Comparison of ENCODE assay signal across 13 cellular contexts in the genomic region with DNA sequence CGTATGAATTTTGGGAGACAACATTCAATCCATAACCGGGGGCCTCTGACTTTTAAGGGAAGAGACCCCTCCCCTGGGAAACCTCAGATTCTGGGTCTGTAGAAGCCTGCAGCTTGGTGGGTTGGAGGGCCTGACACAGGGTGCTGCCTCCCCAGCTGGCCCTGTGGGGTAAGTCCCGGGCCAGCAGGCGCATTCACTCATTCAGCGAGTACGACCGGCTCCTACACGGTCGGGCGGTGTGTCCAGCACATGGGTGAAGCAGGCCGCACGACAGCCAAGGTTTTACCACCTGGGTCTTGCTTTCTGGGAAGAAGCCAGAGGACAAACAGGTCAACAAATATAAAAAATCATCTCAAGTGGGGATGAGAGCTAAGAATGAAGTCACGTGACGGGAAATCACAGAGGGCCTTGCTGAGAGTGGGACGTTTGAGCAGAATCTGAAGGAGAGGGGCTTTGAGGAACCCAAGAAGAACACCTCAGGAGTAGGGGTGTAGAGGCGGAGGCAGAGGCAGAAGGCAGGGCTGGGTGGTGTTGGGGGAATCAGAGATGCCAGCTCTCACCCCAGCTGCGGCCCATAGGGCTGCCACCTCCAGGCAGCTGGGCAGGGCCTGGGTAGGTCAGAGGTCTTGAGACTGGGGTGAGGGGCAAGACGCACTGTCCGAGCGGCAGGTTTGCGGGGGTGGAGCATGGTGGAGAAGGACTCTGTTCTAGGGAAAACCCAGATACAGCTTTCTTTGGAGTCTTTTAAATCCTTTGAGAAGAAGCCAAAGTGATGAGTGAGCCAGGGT.
DNase-seq lines count a peak whose midpoint lies in the region; ATAC-seq and TF ChIP-seq lines count a peak whose summit lies in the region.
"Had no signal": no experiment of that assay in that cellular context is flagged by ENCODE, and none has a peak within 500 bp of the region (broad histone marks: within the 10 kb centered on the region; RNA-seq: fewer than 3 reads in every experiment).

No MANE protein-coding gene starts in this region.

- H3K9me3 ChIP-seq in BLaER1, result no peaks in the 10 kb centered on the region
- peaks cover 4% of the 10 kb centered on the region; the same call in 1 of the 2 replicates for H3K9me3 ChIP-seq in IMR-90 (ENCODE audit: control insufficient read depth, insufficient read depth, low read length)
- no peaks in the 10 kb centered on the region for H3K9me3 ChIP-seq in smooth muscle cell (replicated peaks; ENCODE audit: low read depth)

- H2AK5ac ChIP-seq in IMR-90 (ENCODE audit: low read depth, low read length), result no peak overlapping the region

- DNase-seq in IMR-90, result no peak
- no peak for DNase-seq in nephron progenitor cell
- DNase-seq in progenitor cell of endocrine pancreas (ENCODE audit: low spot score, unreplicated experiment), result no peak
- DNase-seq in smooth muscle cell (lab: John Stamatoyannopoulos, UW; ENCODE audit: unreplicated experiment), result no peak
- no peak for DNase-seq in stimulated activated naive CD8-positive, alpha-beta T cell treated with anti-CD3 and anti-CD28 coated beads, Interleukin-15, amount 100 ng/mL, for 72 hours
- DNase-seq: Calu3; CD4-positive, CD25-positive, alpha-beta regulatory T cell; DMS 273 treated with DMSO at 0.1 percent for 48 hours; HCEC 1CT; HFFc6 had no signal

- H3K27me3 ChIP-seq in BLaER1 (no peaks in the 10 kb centered on the region), IMR-90 (ENCODE audit: control insufficient read depth, insufficient read depth, low read length) (no peaks in the 10 kb centered on the region), smooth muscle cell (ENCODE audit: low read depth) (no peaks in the 10 kb centered on the region)

- H2AFZ ChIP-seq in IMR-90 (replicated peaks; ENCODE audit: low read length, poor library complexity), result peak overlapping the region; percentile 41
- H2AFZ ChIP-seq in smooth muscle cell (ENCODE audit: low read depth), result no peak overlapping the region

- H2BK20ac ChIP-seq in IMR-90 (ENCODE audit: low read depth, low read length), result no peak overlapping the region

- H4K5ac ChIP-seq in IMR-90 (ENCODE audit: low read depth, low read length), result no peak overlapping the region

- H3K9me1 ChIP-seq in IMR-90 (ENCODE audit: insufficient read depth, low read length), result no peaks in the 10 kb centered on the region

- POLR2A ChIA-PET in IMR-90 (lab: Charles Lee; ENCODE audit: unreplicated experiment), result no interaction called here

- H4K8ac ChIP-seq in IMR-90 (ENCODE audit: low read depth in 2 of 2, low read length in 2 of 2), result no peak overlapping the region

- H3K4ac ChIP-seq in IMR-90 (ENCODE audit: low read depth, low read length), result no peak overlapping the region

- CTCF ChIA-PET in IMR-90 (lab: Yijun Ruan, JAX), result interaction anchor here (0.9 kb wide), 1 partner anchor 368 kb away, joined by 3 read pairs; no protein-coding TSS in a partner anchor

- H3K9ac ChIP-seq in BLaER1 (no peak overlapping the region), IMR-90 (ENCODE audit: low read depth, low read length) (no peak overlapping the region), smooth muscle cell (ENCODE audit: low read depth) (no peak overlapping the region)

- H3K23ac ChIP-seq in IMR-90 (ENCODE audit: low read depth, low read length), result no peak overlapping the region

- H3K56ac ChIP-seq in IMR-90 (ENCODE audit: extremely low read depth, insufficient read depth, low read length), result no peak overlapping the region

- dilution Hi-C loops in IMR-90 (cut with HindIII; ENCODE audit: low sequenced_read_pairs, unreplicated experiment), result no loop called here

- WGBS in IMR-90 (ENCODE audit: extremely low coverage in 2 of 2, insufficient read length in 1 of 2), 2 experiments, result 89% methylated on average over 5 of the region's 21 CpGs; no CpG with 5 or more reads in 1 of the 2 experiments
- WGBS in smooth muscle cell (ENCODE audit: low lambda C conversion rate), result 94% methylated on average over 21 of the region's 21 CpGs

- peaks cover 62% of the 10 kb centered on the region for H3K4me1 ChIP-seq in BLaER1
- no peaks in the 10 kb centered on the region for H3K4me1 ChIP-seq in IMR-90 (ENCODE audit: control insufficient read depth, insufficient read depth, low read length)
- H3K4me1 ChIP-seq in smooth muscle cell (ENCODE audit: low read depth), result no peaks in the 10 kb centered on the region
- H3K4me1 ChIP-seq: A549 had no signal

- H3K4me1 Mint-ChIP-seq in nephron progenitor cell (peaks cover 33% of the 10 kb centered on the region), progenitor cell of endocrine pancreas (ENCODE audit: low read depth) (peaks cover 1% of the 10 kb centered on the region)
- H3K4me1 Mint-ChIP-seq in stimulated activated naive CD8-positive, alpha-beta T cell treated with anti-CD3 and anti-CD28 coated beads, Interleukin-15, amount 100 ng/mL, for 72 hours, result no peaks in the 10 kb centered on the region
- H3K4me1 Mint-ChIP-seq: CD4-positive, CD25-positive, alpha-beta regulatory T cell had no signal

- BruUV-seq in IMR-90 (replicated peaks; lab: Mats Ljungman, UMichigan), result no TSS peak

- no peaks in the 10 kb centered on the region for H3K79me2 ChIP-seq in smooth muscle cell (ENCODE audit: low read depth)

- H4K91ac ChIP-seq in IMR-90 (ENCODE audit: insufficient read depth, low read depth, low read length), result no peak overlapping the region

- no peak for TF ChIP-seq CTCF in IMR-90 (conservative IDR thresholded peaks at IDR 0.05; ENCODE audit: low read depth, low read length)
- TF ChIP-seq CTCF in nephron progenitor cell (IDR thresholded peaks at IDR 0.05), result no peak
- no peak for TF ChIP-seq CTCF in progenitor cell of endocrine pancreas (IDR thresholded peaks at IDR 0.05; ENCODE audit: unreplicated experiment)
- no peak for TF ChIP-seq CTCF in smooth muscle cell (IDR thresholded peaks at IDR 0.05; ENCODE audit: borderline replicate concordance, insufficient read depth, poor library complexity, severe bottlenecking)

- ATAC-seq in IMR-90 (ENCODE audit: low read depth), result no peak
- ATAC-seq in stimulated activated naive CD8-positive, alpha-beta T cell treated with anti-CD3 and anti-CD28 coated beads, Interleukin-15, amount 100 ng/mL, for 72 hours, result no peak
- ATAC-seq: A549 had no signal

- no peaks in the 10 kb centered on the region for H4K20me1 ChIP-seq in BLaER1
- H4K20me1 ChIP-seq in IMR-90 (ENCODE audit: insufficient read depth, low read length), result no peaks in the 10 kb centered on the region; the same call in 1 of the 2 replicates
- no peaks in the 10 kb centered on the region for H4K20me1 ChIP-seq in smooth muscle cell (ENCODE audit: low read depth)

- H2BK15ac ChIP-seq in IMR-90 (ENCODE audit: low read depth, low read length), result no peak overlapping the region

- TF ChIP-seq RAD21 in IMR-90 (IDR thresholded peaks at IDR 0.05; ENCODE audit: low read length), result no peak

- no peak overlapping the region for H2BK5ac ChIP-seq in IMR-90 (ENCODE audit: low read depth, low read length, poor library complexity, severe bottlenecking)

- H3K4me3 Mint-ChIP-seq in nephron progenitor cell (no peak overlapping the region), progenitor cell of endocrine pancreas (ENCODE audit: low read depth) (no peak overlapping the region)
- H3K4me3 Mint-ChIP-seq in stimulated activated naive CD8-positive, alpha-beta T cell treated with anti-CD3 and anti-CD28 coated beads, Interleukin-15, amount 100 ng/mL, for 72 hours, result no peak overlapping the region
- H3K4me3 Mint-ChIP-seq: CD4-positive, CD25-positive, alpha-beta regulatory T cell; HFFc6 had no signal

- H3K27ac ChIP-seq in BLaER1, result 0 out of 2 replicates have a peak overlapping the region, but pooled peaks have one; percentile 9
- H3K27ac ChIP-seq in IMR-90 (ENCODE audit: insufficient read depth, low read length), result no peak overlapping the region
- no peak overlapping the region for H3K27ac ChIP-seq in smooth muscle cell (ENCODE audit: low read depth)
- H3K27ac ChIP-seq: HL-60 had no signal

- H3K14ac ChIP-seq in IMR-90 (replicated peaks; ENCODE audit: low read depth, low read length), result no peak overlapping the region

- no peak overlapping the region for H3K4me2 ChIP-seq in BLaER1
- no peak overlapping the region for H3K4me2 ChIP-seq in IMR-90 (ENCODE audit: low read depth, low read length)
- no peak overlapping the region for H3K4me2 ChIP-seq in smooth muscle cell
- H3K4me2 ChIP-seq: A549 had no signal

- intact Hi-C loops in IMR-90 (cut with micrococcal nuclease), result no loop called here

- no peak overlapping the region for H2BK120ac ChIP-seq in IMR-90 (ENCODE audit: low read depth, low read length)

- H3K27ac Mint-ChIP-seq in nephron progenitor cell (peak overlapping the region; percentile 76), progenitor cell of endocrine pancreas (peak overlapping the region; percentile 38)
- no peak overlapping the region for H3K27ac Mint-ChIP-seq in stimulated activated naive CD8-positive, alpha-beta T cell treated with anti-CD3 and anti-CD28 coated beads, Interleukin-15, amount 100 ng/mL, for 72 hours
- H3K27ac Mint-ChIP-seq: CD4-positive, CD25-positive, alpha-beta regulatory T cell; HFFc6 had no signal

- in situ Hi-C loops in IMR-90 (cut with MboI; ENCODE audit: low sequenced_read_pairs), result no loop called here

- H3K36me3 ChIP-seq in BLaER1 (no peaks in the 10 kb centered on the region), IMR-90 (ENCODE audit: control insufficient read depth, insufficient read depth, low read length) (no peaks in the 10 kb centered on the region), smooth muscle cell (ENCODE audit: low read depth) (no peaks in the 10 kb centered on the region)

- H3K4me3 ChIP-seq in BLaER1 (no peak overlapping the region), IMR-90 (ENCODE audit: insufficient read depth, low read depth, low read length) (no peak overlapping the region), smooth muscle cell (no peak overlapping the region)
- H3K4me3 ChIP-seq: A549 had no signal

- no peak overlapping the region for H3K18ac ChIP-seq in IMR-90 (ENCODE audit: low read depth, low read length)

- H3K27me3 Mint-ChIP-seq in nephron progenitor cell (ENCODE audit: low read depth, poor library complexity), result peaks cover 5% of the 10 kb centered on the region
- H3K27me3 Mint-ChIP-seq in progenitor cell of endocrine pancreas, result no peaks in the 10 kb centered on the region
- no peaks in the 10 kb centered on the region for H3K27me3 Mint-ChIP-seq in stimulated activated naive CD8-positive, alpha-beta T cell treated with anti-CD3 and anti-CD28 coated beads, Interleukin-15, amount 100 ng/mL, for 72 hours
- H3K27me3 Mint-ChIP-seq: CD4-positive, CD25-positive, alpha-beta regulatory T cell had no signal

- no peaks in the 10 kb centered on the region for H3K36me3 Mint-ChIP-seq in nephron progenitor cell (ENCODE audit: low read depth)
- H3K36me3 Mint-ChIP-seq in progenitor cell of endocrine pancreas (ENCODE audit: insufficient read depth), result no peaks in the 10 kb centered on the region
- H3K36me3 Mint-ChIP-seq: CD4-positive, CD25-positive, alpha-beta regulatory T cell had no signal

- H2AK9ac ChIP-seq in IMR-90 (replicated peaks; ENCODE audit: low read depth, low read length, poor library complexity), result peak overlapping the region; percentile 69

- H3F3A ChIP-seq in smooth muscle cell (ENCODE audit: low read depth), result no peaks in the 10 kb centered on the region

- H3K79me1 ChIP-seq in IMR-90 (ENCODE audit: low read depth in 1 of 2, low read length in 2 of 2), result no peaks in the 10 kb centered on the region

- TF ChIP-seq POLR2A in IMR-90 (IDR thresholded peaks at IDR 0.05; ENCODE audit: low read depth, low read length), result no peak

- H3K9me3 Mint-ChIP-seq in nephron progenitor cell (no peaks in the 10 kb centered on the region), progenitor cell of endocrine pancreas (ENCODE audit: low read depth) (no peaks in the 10 kb centered on the region)
- H3K9me3 Mint-ChIP-seq in stimulated activated naive CD8-positive, alpha-beta T cell treated with anti-CD3 and anti-CD28 coated beads, Interleukin-15, amount 100 ng/mL, for 72 hours, result no peaks in the 10 kb centered on the region
- H3K9me3 Mint-ChIP-seq: HFFc6 had no signal

Comparison
In these comparisons a context has a peak if more than half of its experiments do, and no peak if none do; other contexts are left out.
1. H3K27ac Mint-ChIP-seq: peak in nephron progenitor cell (single experiment) and progenitor cell of endocrine pancreas (single experiment); none in stimulated activated naive CD8-positive, alpha-beta T cell treated with anti-CD3 and anti-CD28 coated beads, Interleukin-15, amount 100 ng/mL, for 72 hours (0 of 2).